In genomic region chr19:13751436-13751835, GRCh38 we compare ENCODE assay signal across 22 cellular contexts.
"Had no signal": no experiment of that assay in that cellular context is flagged by ENCODE, and none has a peak within 500 bp of the region (broad histone marks: within the 10 kb centered on the region; RNA-seq: fewer than 3 reads in every experiment).

No MANE protein-coding gene starts in this region.

- H2AFZ ChIP-seq: parathyroid adenoma had no signal

- DNase-seq: dorsolateral prefrontal cortex; effector CD4-positive, alpha-beta T cell; hypothalamus; immature natural killer cell; islet precursor cell; left ventricle myocardium superior; lower lobe of right lung; natural killer cell; stimulated activated CD4-positive, alpha-beta T cell treated with anti-CD3 and anti-CD28 coated beads, Interleukin-12 subunit alpha, Interleukin-12 subunit beta, amount 100 ng/mL, for 4 hours; stimulated activated CD4-positive, alpha-beta T cell treated with anti-CD3 and anti-CD28 coated beads, Interleukin-1b, Interleukin-23, amount 100 ng/mL, for 48 hours; stimulated activated CD4-positive, alpha-beta T cell treated with anti-CD3 and anti-CD28 coated beads, Interleukin-4, amount 100 ng/mL, for 1 hour; stimulated activated CD8-positive, alpha-beta memory T cell treated with anti-CD3 and anti-CD28 coated beads, Interleukin-4, amount 100 ng/mL, for 48 hours; stimulated activated naive CD8-positive, alpha-beta T cell treated with anti-CD3 and anti-CD28 coated beads, Interleukin-15, amount 100 ng/mL, for 72 hours; transverse colon; upper lobe of right lung; uterus had no signal

- H3K27ac ChIP-seq: dorsolateral prefrontal cortex, lower lobe of right lung, neutrophil, parathyroid adenoma, suprapubic skin, transverse colon, upper lobe of right lung, uterus had no signal

- H3K27me3 ChIP-seq: dorsolateral prefrontal cortex, neutrophil, suprapubic skin, transverse colon, upper lobe of right lung, uterus had no signal

- H3K9ac ChIP-seq: parathyroid adenoma had no signal

- H3K9me3 Mint-ChIP-seq: immature natural killer cell, natural killer cell had no signal

- ATAC-seq: left ventricle myocardium superior; lower lobe of right lung; natural killer cell; sciatic nerve; stimulated activated naive CD8-positive, alpha-beta T cell treated with anti-CD3 and anti-CD28 coated beads, Interleukin-15, amount 100 ng/mL, for 72 hours; upper lobe of right lung had no signal

- H3K27me3 Mint-ChIP-seq: progenitor cell of endocrine pancreas; stimulated activated naive CD8-positive, alpha-beta T cell treated with anti-CD3 and anti-CD28 coated beads, Interleukin-15, amount 100 ng/mL, for 72 hours had no signal

- H3K4me3 Mint-ChIP-seq: immature natural killer cell; natural killer cell; stimulated activated naive CD8-positive, alpha-beta T cell treated with anti-CD3 and anti-CD28 coated beads, Interleukin-15, amount 100 ng/mL, for 72 hours had no signal

- H3K36me3 ChIP-seq: uterus had no signal

- H3K4me2 ChIP-seq: smooth muscle cell had no signal

- H3K27ac Mint-ChIP-seq: progenitor cell of endocrine pancreas had no signal

- H3K4me1 ChIP-seq: parathyroid adenoma, uterus had no signal

- H3K4me3 ChIP-seq: dorsolateral prefrontal cortex, lower lobe of right lung, smooth muscle cell, suprapubic skin, transverse colon, upper lobe of right lung, uterus had no signal

- H3K9me3 ChIP-seq: lower lobe of right lung, neutrophil, suprapubic skin, transverse colon, upper lobe of right lung, uterus had no signal
